21 cellular contexts compared by ENCODE assay signal in the genomic region with DNA sequence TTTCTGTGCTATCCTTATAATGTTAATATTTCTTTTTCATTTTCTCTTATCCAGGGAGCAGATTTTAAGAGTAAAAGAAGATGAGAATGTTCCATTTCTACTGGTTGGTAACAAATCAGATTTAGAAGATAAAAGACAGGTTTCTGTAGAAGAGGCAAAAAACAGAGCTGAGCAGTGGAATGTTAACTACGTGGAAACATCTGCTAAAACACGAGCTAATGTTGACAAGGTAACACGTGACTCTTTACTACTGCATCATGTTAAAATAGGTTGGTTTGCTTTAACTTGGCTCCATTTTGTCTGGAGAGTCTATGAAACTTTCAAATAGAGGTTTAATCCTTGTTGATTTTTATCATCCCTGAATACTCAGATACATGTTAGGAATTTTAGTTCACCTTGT.
DNase-seq lines count a peak whose midpoint lies in the region; ATAC-seq and TF ChIP-seq lines count a peak whose summit lies in the region.
"Had no signal": no experiment of that assay in that cellular context is flagged by ENCODE, and none has a peak within 500 bp of the region (broad histone marks: within the 10 kb centered on the region; RNA-seq: fewer than 3 reads in every experiment).

No MANE protein-coding gene starts in this region.

- H3K27ac ChIP-seq in endodermal cell (ENCODE audit: low read depth, low read length), result no peak overlapping the region
- no peak overlapping the region for H3K27ac ChIP-seq in mesenchymal stem cell (ENCODE audit: low read length, poor library complexity, severe bottlenecking)
- H3K27ac ChIP-seq: BLaER1, KMS-11, RWPE1 had no signal

- TF ChIP-seq CTCF in endodermal cell (conservative IDR thresholded peaks at IDR 0.05), result no peak

- no peak overlapping the region for H2AFZ ChIP-seq in mesenchymal stem cell (ENCODE audit: low read depth, low read length)
- H2AFZ ChIP-seq: GM23338 had no signal

- H3K14ac ChIP-seq in mesenchymal stem cell (ENCODE audit: low read length in 2 of 2), result no peak overlapping the region

- peak overlapping the region; percentile 59 for H3K27ac Mint-ChIP-seq in endodermal cell
- H3K27ac Mint-ChIP-seq: GM23338 had no signal

- peaks cover 76% of the 10 kb centered on the region for H3K36me3 Mint-ChIP-seq in endodermal cell (ENCODE audit: low read depth)

- no peak for ATAC-seq in GM19452 (IDR thresholded peaks at IDR 0.05; ENCODE audit: unreplicated experiment)
- ATAC-seq: GM23338 had no signal

- H3K27me3 Mint-ChIP-seq in endodermal cell (ENCODE audit: insufficient read depth), result no peaks in the 10 kb centered on the region

- no peaks in the 10 kb centered on the region for H3K4me1 ChIP-seq in endodermal cell (ENCODE audit: control insufficient read depth, insufficient read depth, low read length)
- no peaks in the 10 kb centered on the region for H3K4me1 ChIP-seq in mesenchymal stem cell (ENCODE audit: control insufficient read depth, insufficient read depth, low read depth, low read length)
- H3K4me1 ChIP-seq: BLaER1 had no signal

- no peak overlapping the region for H2BK120ac ChIP-seq in mesenchymal stem cell (ENCODE audit: low read depth, low read length)

- no peak overlapping the region for H2BK15ac ChIP-seq in mesenchymal stem cell (ENCODE audit: low read depth, poor library complexity, severe bottlenecking)

- H3K4me1 Mint-ChIP-seq in endodermal cell, result peaks cover 7% of the 10 kb centered on the region

- no peak overlapping the region for H3K4me3 ChIP-seq in endodermal cell (ENCODE audit: low read length)
- no peak overlapping the region for H3K4me3 ChIP-seq in mesenchymal stem cell (ENCODE audit: insufficient read depth in 1 of 2, low read depth in 1 of 2, low read length in 2 of 2)
- H3K4me3 ChIP-seq: BLaER1, GM23338 had no signal

- no peak overlapping the region for H3K23ac ChIP-seq in mesenchymal stem cell (ENCODE audit: low read length in 2 of 2)

- H3K4me2 ChIP-seq in mesenchymal stem cell (ENCODE audit: low read length, poor library complexity, severe bottlenecking), result no peak overlapping the region
- H3K4me2 ChIP-seq: BLaER1, GM23338, KMS-11, SK-N-SH had no signal

- peaks cover 8% of the 10 kb centered on the region for H3K9me3 ChIP-seq in endodermal cell (ENCODE audit: control insufficient read depth, low read length)
- no peaks in the 10 kb centered on the region for H3K9me3 ChIP-seq in mesenchymal stem cell (ENCODE audit: control insufficient read depth, low read length)
- H3K9me3 ChIP-seq: SK-N-SH had no signal

- H3K9me3 Mint-ChIP-seq in endodermal cell, result no peaks in the 10 kb centered on the region
- H3K9me3 Mint-ChIP-seq: GM23338 had no signal

- H3K79me1 ChIP-seq in mesenchymal stem cell (replicated peaks; ENCODE audit: low read length, poor library complexity, severe bottlenecking), result peaks cover 19% of the 10 kb centered on the region

- 92 to 95% methylated on average over 2 to 3 of the region's 3 CpGs for WGBS in endodermal cell (ENCODE audit: insufficient coverage in 1 of 2, insufficient read length in 1 of 2), 2 experiments
- 85% methylated on average over 3 of the region's 3 CpGs for WGBS in mesenchymal stem cell

- H3K27me3 ChIP-seq in endodermal cell (ENCODE audit: control insufficient read depth, insufficient read depth, low read length, poor library complexity, severe bottlenecking) (no peaks in the 10 kb centered on the region), mesenchymal stem cell (ENCODE audit: control insufficient read depth in 1 of 2, insufficient read depth in 1 of 2, low read length in 2 of 2) (no peaks in the 10 kb centered on the region)
- H3K27me3 ChIP-seq: BLaER1 had no signal

- peaks cover 69% of the 10 kb centered on the region for H3K36me3 ChIP-seq in endodermal cell (ENCODE audit: control insufficient read depth, insufficient read depth, low read length)
- H3K36me3 ChIP-seq in mesenchymal stem cell (ENCODE audit: control insufficient read depth in 1 of 2, insufficient read depth in 2 of 2, low read depth in 1 of 2, low read length in 2 of 2), result peaks cover 8 to 86% of the 10 kb centered on the region in 2 experiments

- no peak overlapping the region for H2BK5ac ChIP-seq in mesenchymal stem cell (ENCODE audit: low read depth, low read length, poor library complexity, severe bottlenecking)

- no peak overlapping the region for H3K18ac ChIP-seq in mesenchymal stem cell (ENCODE audit: low read depth in 1 of 2, low read length in 2 of 2)

- no peak overlapping the region for H3K4ac ChIP-seq in mesenchymal stem cell (ENCODE audit: low read depth in 1 of 2, low read length in 2 of 2)

- no peak overlapping the region for H3K4me3 Mint-ChIP-seq in endodermal cell
- H3K4me3 Mint-ChIP-seq: GM23338 had no signal

- no peak overlapping the region for H4K91ac ChIP-seq in mesenchymal stem cell (ENCODE audit: low read length)

- DNase-seq in EH (ENCODE audit: low read depth), result peak; percentile 21
- DNase-seq in endodermal cell, result no peak
- DNase-seq in mesenchymal stem cell, result no peak
- no peak for DNase-seq in DMS 273 treated with DMSO at 0.1 percent for 48 hours (lab: John Stamatoyannopoulos, UW)
- no peak for DNase-seq in NCI-H1092 (lab: John Stamatoyannopoulos, UW)
- DNase-seq in UCSD-AML1 (lab: John Stamatoyannopoulos, UW; ENCODE audit: unreplicated experiment), result no peak
- DNase-seq: DMS79, HCEC 1CT, IMR-90, NCI-H1105, NCI-H146, NCI-H2029, NCI-H2227 treated with DMSO at 0.1 percent for 48 hours, NCI-H510A, SIG-M5, SK-N-SH had no signal

- no peak overlapping the region for H4K8ac ChIP-seq in mesenchymal stem cell (ENCODE audit: low read length)

- no peak overlapping the region for H2AK5ac ChIP-seq in mesenchymal stem cell (ENCODE audit: low read length, severe bottlenecking)

- no peak overlapping the region for H2BK12ac ChIP-seq in mesenchymal stem cell (ENCODE audit: low read length in 2 of 2)

- H3K9ac ChIP-seq in endodermal cell (ENCODE audit: extremely low read depth, low read length, poor library complexity, severe bottlenecking) (no peak overlapping the region), mesenchymal stem cell (ENCODE audit: low read length) (peak overlapping the region; percentile 5)
- H3K9ac ChIP-seq: BLaER1, KMS-11, SK-N-SH had no signal
